Comparison of ENCODE assay signal across 8 cellular contexts in genomic region chr5:141513627-141514329, GRCh38. TPM values are rescaled to one million over a fixed set of nuclear protein-coding genes. Genes with fewer than 3 reads are reported as not detected.
DNase-seq lines count a peak whose midpoint lies in the region; ATAC-seq, FAIRE-seq and TF ChIP-seq lines count a peak whose summit lies in the region.

No MANE protein-coding gene starts in this region.

- peak overlapping the region; percentile 67 for H3K27ac Mint-ChIP-seq in activated naive CD8-positive, alpha-beta T cell treated with anti-CD3 and anti-CD28 coated beads for 36 hours
- H3K27ac Mint-ChIP-seq in glutamatergic neuron (ENCODE audit: unreplicated experiment), result peak overlapping the region; percentile 97

- H3K27me3 Mint-ChIP-seq in activated naive CD8-positive, alpha-beta T cell treated with anti-CD3 and anti-CD28 coated beads for 36 hours, result no peaks in the 10 kb centered on the region
- peaks cover 23% of the 10 kb centered on the region for H3K27me3 Mint-ChIP-seq in glutamatergic neuron (ENCODE audit: unreplicated experiment)

- H3K4me3 Mint-ChIP-seq in activated naive CD8-positive, alpha-beta T cell treated with anti-CD3 and anti-CD28 coated beads for 36 hours, result peak overlapping the region; percentile 73
- peak overlapping the region; percentile 88 for H3K4me3 Mint-ChIP-seq in glutamatergic neuron (ENCODE audit: unreplicated experiment)

- no peaks in the 10 kb centered on the region for H3K9me3 Mint-ChIP-seq in activated naive CD8-positive, alpha-beta T cell treated with anti-CD3 and anti-CD28 coated beads for 36 hours
- peaks cover 37% of the 10 kb centered on the region for H3K9me3 Mint-ChIP-seq in glutamatergic neuron (ENCODE audit: unreplicated experiment)

- TF ChIP-seq CTCF in RWPE2 (IDR thresholded peaks at IDR 0.05; ENCODE audit: poor library complexity, severe bottlenecking) (no peak), glutamatergic neuron (IDR thresholded peaks at IDR 0.05; ENCODE audit: partially characterized antibody, unreplicated experiment) (no peak), thoracic aorta (IDR thresholded peaks at IDR 0.05) (no peak)

- peak; percentile 31; the same call in 1 of the 2 replicates for TF ChIP-seq POLR2A in GM12892 (IDR thresholded peaks at IDR 0.05; ENCODE audit: low read depth, low read length)

- peak; percentile 26 for ATAC-seq in HG03103 (IDR thresholded peaks at IDR 0.05; ENCODE audit: low read depth, unreplicated experiment)
- ATAC-seq in RWPE2 (ENCODE audit: low read depth), result peak; percentile 12
- ATAC-seq in thoracic aorta (ENCODE audit: insufficient number of reproducible peaks, low FRiP score, low read depth), result peak; percentile 31
- no peak for ATAC-seq in HG03097 (IDR thresholded peaks at IDR 0.05; ENCODE audit: low FRiP score, unreplicated experiment)

- H3K9me3 ChIP-seq in RWPE2 (ENCODE audit: severe bottlenecking) (no peaks in the 10 kb centered on the region), thoracic aorta (no peaks in the 10 kb centered on the region)

- H3K4me1 ChIP-seq in RWPE2 (ENCODE audit: insufficient read depth, poor library complexity, severe bottlenecking) (peaks cover 38% of the 10 kb centered on the region), thoracic aorta (ENCODE audit: control insufficient read depth in 1 of 2, low read depth in 2 of 2) (peaks cover 43 to 65% of the 10 kb centered on the region in 2 donors)

- H3K36me3 ChIP-seq in RWPE2 (ENCODE audit: low read depth) (peaks cover 46% of the 10 kb centered on the region), thoracic aorta (peaks cover 4% of the 10 kb centered on the region)

- H3K27ac ChIP-seq in RWPE2 (ENCODE audit: poor library complexity, severe bottlenecking) (peak overlapping the region; percentile 95), thoracic aorta (peak overlapping the region; percentile 94 to 98)

- peaks cover 36% of the 10 kb centered on the region for H3K4me1 Mint-ChIP-seq in activated naive CD8-positive, alpha-beta T cell treated with anti-CD3 and anti-CD28 coated beads for 36 hours
- H3K4me1 Mint-ChIP-seq in glutamatergic neuron (ENCODE audit: low read depth, unreplicated experiment), result peaks cover 57% of the 10 kb centered on the region

- DNase-seq in GM12892 (ENCODE audit: insufficient read length), result peak; percentile 49
- no peak for DNase-seq in RWPE2 (ENCODE audit: low spot score)
- DNase-seq in activated naive CD8-positive, alpha-beta T cell treated with anti-CD3 and anti-CD28 coated beads for 36 hours, result peak; percentile 76
- peak; percentile 80 for DNase-seq in glutamatergic neuron
- peak; percentile 91 for DNase-seq in occipital lobe (lab: John Stamatoyannopoulos, UW)
- peak; percentile 78 for DNase-seq in thoracic aorta (ENCODE audit: low spot score)

- peak; percentile 90 for FAIRE-seq in GM12892 (lab: Jason Lieb, UNC)

- H3K27me3 ChIP-seq in RWPE2 (ENCODE audit: insufficient read depth, poor library complexity, severe bottlenecking) (no peaks in the 10 kb centered on the region), thoracic aorta (replicated peaks; ENCODE audit: insufficient read depth) (no peaks in the 10 kb centered on the region)

- no peak overlapping the region for H3K4me3 ChIP-seq in RWPE2 (ENCODE audit: severe bottlenecking)
- H3K4me3 ChIP-seq in thoracic aorta, result peak overlapping the region; percentile 81

- peaks cover 28% of the 10 kb centered on the region for H3K36me3 Mint-ChIP-seq in activated naive CD8-positive, alpha-beta T cell treated with anti-CD3 and anti-CD28 coated beads for 36 hours
- peaks cover 9% of the 10 kb centered on the region for H3K36me3 Mint-ChIP-seq in glutamatergic neuron (ENCODE audit: unreplicated experiment)

RNA-seq across cellular contexts. Expression of gene PCDHGC5, which starts 24.9 kb away (rescaled TPM):
- polyA plus RNA-seq in GM12892 (2012; ENCODE audit: missing spikeins), result 0.32 TPM
- not detected for total RNA-seq in activated naive CD8-positive, alpha-beta T cell treated with anti-CD3 and anti-CD28 coated beads for 36 hours
- total RNA-seq in glutamatergic neuron (ENCODE audit: unreplicated experiment), result 4.0 TPM
- 6.2 TPM for total RNA-seq in occipital lobe
- 1 to 10 TPM; 5.7 to 6.9 TPM for total RNA-seq in thoracic aorta

RNA-seq across cellular contexts. Expression of gene PCDHGC4, which starts 28.9 kb away (rescaled TPM):
- 0.38 TPM for polyA plus RNA-seq in GM12892 (2012; ENCODE audit: missing spikeins)
- not detected for total RNA-seq in activated naive CD8-positive, alpha-beta T cell treated with anti-CD3 and anti-CD28 coated beads for 36 hours
- total RNA-seq in glutamatergic neuron (ENCODE audit: unreplicated experiment) (6.7 TPM), occipital lobe (91.2 TPM), thoracic aorta (1 to 10 TPM; 6.4 to 7.9 TPM)

RNA-seq across cellular contexts. Expression of gene PCDHGC3, which starts 38.0 kb away (rescaled TPM):
- polyA plus RNA-seq in GM12892 (2012; ENCODE audit: missing spikeins), result 9.2 TPM
- under 1 TPM in 1 of 2 experiments, not detected in 1; 0.33 TPM for total RNA-seq in activated naive CD8-positive, alpha-beta T cell treated with anti-CD3 and anti-CD28 coated beads for 36 hours
- total RNA-seq in glutamatergic neuron (ENCODE audit: unreplicated experiment), result 40.1 TPM
- total RNA-seq in occipital lobe, result 35.6 TPM
- 10 to 100 TPM; 61.3 to 99.9 TPM for total RNA-seq in thoracic aorta

Comparison
In these comparisons a context has a peak if more than half of its experiments do, and no peak if none do; other contexts are left out.
1. RNA of gene PCDHGC4, which starts 28.9 kb away (total RNA-seq): 91.2 TPM in occipital lobe (single experiment); 6.4 to 7.9 TPM in thoracic aorta, 6.7 TPM in glutamatergic neuron (single experiment) and not detected in activated naive CD8-positive, alpha-beta T cell treated with anti-CD3 and anti-CD28 coated beads for 36 hours; every median in the first group is over 10 times any median in the second.
2. RNA of gene PCDHGC3, which starts 38.0 kb away (total RNA-seq): 61.3 to 99.9 TPM in thoracic aorta, 40.1 TPM in glutamatergic neuron (single experiment) and 35.6 TPM in occipital lobe (single experiment); 0.33 TPM in activated naive CD8-positive, alpha-beta T cell treated with anti-CD3 and anti-CD28 coated beads for 36 hours; every median in the first group is over 10 times any median in the second.